Comparison of ENCODE assay signal across 1 cellular context in the genomic region with DNA sequence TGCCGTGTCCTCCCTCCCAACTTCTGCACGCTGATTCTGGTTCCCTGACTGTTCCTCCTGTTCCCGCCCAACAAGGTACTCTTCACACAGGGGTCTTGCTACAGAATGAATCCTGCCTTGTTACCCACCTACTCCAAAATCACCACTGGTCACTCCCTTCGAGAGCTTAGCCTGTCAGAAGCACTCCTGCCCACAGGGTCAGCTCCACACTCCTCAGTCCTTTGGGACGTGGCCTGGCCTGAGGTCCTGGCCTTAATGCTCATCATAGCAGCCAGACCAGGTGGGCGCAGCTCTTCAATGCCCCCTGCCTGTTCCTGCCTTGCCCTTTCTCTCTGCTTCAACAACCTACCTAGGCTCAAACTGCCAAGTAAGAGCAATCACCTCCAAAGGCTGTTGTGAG.
TF ChIP-seq lines count a peak whose summit lies in the region.

No MANE protein-coding gene starts in this region.

TF ChIP-seq in GM23338, 12 proteins besides CTCF, POLR2A, EP300 and RAD21:
- TF ChIP-seq, protein P1, sequence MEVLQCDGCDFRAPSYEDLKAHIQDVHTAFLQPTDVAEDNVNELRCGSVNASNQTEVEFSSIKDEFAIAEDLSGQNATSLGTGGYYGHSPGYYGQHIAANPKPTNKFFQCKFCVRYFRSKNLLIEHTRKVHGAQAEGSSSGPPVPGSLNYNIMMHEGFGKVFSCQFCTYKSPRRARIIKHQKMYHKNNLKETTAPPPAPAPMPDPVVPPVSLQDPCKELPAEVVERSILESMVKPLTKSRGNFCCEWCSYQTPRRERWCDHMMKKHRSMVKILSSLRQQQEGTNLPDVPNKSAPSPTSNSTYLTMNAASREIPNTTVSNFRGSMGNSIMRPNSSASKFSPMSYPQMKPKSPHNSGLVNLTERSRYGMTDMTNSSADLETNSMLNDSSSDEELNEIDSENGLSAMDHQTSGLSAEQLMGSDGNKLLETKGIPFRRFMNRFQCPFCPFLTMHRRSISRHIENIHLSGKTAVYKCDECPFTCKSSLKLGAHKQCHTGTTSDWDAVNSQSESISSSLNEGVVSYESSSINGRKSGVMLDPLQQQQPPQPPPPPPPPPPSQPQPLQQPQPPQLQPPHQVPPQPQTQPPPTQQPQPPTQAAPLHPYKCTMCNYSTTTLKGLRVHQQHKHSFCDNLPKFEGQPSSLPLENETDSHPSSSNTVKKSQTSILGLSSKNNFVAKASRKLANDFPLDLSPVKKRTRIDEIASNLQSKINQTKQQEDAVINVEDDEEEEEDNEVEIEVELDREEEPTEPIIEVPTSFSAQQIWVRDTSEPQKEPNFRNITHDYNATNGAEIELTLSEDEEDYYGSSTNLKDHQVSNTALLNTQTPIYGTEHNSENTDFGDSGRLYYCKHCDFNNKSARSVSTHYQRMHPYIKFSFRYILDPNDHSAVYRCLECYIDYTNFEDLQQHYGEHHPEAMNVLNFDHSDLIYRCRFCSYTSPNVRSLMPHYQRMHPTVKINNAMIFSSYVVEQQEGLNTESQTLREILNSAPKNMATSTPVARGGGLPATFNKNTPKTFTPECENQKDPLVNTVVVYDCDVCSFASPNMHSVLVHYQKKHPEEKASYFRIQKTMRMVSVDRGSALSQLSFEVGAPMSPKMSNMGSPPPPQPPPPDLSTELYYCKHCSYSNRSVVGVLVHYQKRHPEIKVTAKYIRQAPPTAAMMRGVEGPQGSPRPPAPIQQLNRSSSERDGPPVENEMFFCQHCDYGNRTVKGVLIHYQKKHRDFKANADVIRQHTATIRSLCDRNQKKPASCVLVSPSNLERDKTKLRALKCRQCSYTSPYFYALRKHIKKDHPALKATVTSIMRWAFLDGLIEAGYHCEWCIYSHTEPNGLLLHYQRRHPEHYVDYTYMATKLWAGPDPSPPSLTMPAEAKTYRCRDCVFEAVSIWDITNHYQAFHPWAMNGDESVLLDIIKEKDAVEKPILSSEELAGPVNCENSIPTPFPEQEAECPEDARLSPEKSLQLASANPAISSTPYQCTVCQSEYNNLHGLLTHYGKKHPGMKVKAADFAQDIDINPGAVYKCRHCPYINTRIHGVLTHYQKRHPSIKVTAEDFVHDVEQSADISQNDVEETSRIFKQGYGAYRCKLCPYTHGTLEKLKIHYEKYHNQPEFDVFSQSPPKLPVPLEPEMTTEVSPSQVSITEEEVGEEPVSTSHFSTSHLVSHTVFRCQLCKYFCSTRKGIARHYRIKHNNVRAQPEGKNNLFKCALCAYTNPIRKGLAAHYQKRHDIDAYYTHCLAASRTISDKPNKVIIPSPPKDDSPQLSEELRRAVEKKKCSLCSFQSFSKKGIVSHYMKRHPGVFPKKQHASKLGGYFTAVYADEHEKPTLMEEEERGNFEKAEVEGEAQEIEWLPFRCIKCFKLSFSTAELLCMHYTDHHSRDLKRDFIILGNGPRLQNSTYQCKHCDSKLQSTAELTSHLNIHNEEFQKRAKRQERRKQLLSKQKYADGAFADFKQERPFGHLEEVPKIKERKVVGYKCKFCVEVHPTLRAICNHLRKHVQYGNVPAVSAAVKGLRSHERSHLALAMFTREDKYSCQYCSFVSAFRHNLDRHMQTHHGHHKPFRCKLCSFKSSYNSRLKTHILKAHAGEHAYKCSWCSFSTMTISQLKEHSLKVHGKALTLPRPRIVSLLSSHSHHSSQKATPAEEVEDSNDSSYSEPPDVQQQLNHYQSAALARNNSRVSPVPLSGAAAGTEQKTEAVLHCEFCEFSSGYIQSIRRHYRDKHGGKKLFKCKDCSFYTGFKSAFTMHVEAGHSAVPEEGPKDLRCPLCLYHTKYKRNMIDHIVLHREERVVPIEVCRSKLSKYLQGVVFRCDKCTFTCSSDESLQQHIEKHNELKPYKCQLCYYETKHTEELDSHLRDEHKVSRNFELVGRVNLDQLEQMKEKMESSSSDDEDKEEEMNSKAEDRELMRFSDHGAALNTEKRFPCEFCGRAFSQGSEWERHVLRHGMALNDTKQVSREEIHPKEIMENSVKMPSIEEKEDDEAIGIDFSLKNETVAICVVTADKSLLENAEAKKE (CRISPR knock-in tag; IDR thresholded peaks at IDR 0.05) = no peak
- TF ChIP-seq CREB1 (CRISPR knock-in tag; IDR thresholded peaks at IDR 0.05; ENCODE audit: low read depth) = no peak
- no peak for TF ChIP-seq NANOG (IDR thresholded peaks at IDR 0.05; ENCODE audit: borderline replicate concordance)
- TF ChIP-seq POLR2AphosphoS5 (IDR thresholded peaks at IDR 0.05; ENCODE audit: low read depth) = no peak
- TF ChIP-seq, protein P2, sequence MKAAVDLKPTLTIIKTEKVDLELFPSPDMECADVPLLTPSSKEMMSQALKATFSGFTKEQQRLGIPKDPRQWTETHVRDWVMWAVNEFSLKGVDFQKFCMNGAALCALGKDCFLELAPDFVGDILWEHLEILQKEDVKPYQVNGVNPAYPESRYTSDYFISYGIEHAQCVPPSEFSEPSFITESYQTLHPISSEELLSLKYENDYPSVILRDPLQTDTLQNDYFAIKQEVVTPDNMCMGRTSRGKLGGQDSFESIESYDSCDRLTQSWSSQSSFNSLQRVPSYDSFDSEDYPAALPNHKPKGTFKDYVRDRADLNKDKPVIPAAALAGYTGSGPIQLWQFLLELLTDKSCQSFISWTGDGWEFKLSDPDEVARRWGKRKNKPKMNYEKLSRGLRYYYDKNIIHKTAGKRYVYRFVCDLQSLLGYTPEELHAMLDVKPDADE (IDR thresholded peaks at IDR 0.05) = no peak
- TF ChIP-seq EZH2 (IDR thresholded peaks at IDR 0.05; ENCODE audit: low read depth, unreplicated experiment) = no peak
- no peak for TF ChIP-seq EZH2phosphoT487 (IDR thresholded peaks at IDR 0.05; ENCODE audit: unreplicated experiment)
- TF ChIP-seq STAT1 (IDR thresholded peaks at IDR 0.05; ENCODE audit: unreplicated experiment) = no peak
- no peak for TF ChIP-seq ZNF331 (CRISPR knock-in tag; IDR thresholded peaks at IDR 0.05; ENCODE audit: low read depth)
- TF ChIP-seq JUNB (IDR thresholded peaks at IDR 0.05; ENCODE audit: unreplicated experiment) = no peak
- no peak for TF ChIP-seq ZNF114 (CRISPR knock-in tag; IDR thresholded peaks at IDR 0.05)
- TF ChIP-seq, protein P3, sequence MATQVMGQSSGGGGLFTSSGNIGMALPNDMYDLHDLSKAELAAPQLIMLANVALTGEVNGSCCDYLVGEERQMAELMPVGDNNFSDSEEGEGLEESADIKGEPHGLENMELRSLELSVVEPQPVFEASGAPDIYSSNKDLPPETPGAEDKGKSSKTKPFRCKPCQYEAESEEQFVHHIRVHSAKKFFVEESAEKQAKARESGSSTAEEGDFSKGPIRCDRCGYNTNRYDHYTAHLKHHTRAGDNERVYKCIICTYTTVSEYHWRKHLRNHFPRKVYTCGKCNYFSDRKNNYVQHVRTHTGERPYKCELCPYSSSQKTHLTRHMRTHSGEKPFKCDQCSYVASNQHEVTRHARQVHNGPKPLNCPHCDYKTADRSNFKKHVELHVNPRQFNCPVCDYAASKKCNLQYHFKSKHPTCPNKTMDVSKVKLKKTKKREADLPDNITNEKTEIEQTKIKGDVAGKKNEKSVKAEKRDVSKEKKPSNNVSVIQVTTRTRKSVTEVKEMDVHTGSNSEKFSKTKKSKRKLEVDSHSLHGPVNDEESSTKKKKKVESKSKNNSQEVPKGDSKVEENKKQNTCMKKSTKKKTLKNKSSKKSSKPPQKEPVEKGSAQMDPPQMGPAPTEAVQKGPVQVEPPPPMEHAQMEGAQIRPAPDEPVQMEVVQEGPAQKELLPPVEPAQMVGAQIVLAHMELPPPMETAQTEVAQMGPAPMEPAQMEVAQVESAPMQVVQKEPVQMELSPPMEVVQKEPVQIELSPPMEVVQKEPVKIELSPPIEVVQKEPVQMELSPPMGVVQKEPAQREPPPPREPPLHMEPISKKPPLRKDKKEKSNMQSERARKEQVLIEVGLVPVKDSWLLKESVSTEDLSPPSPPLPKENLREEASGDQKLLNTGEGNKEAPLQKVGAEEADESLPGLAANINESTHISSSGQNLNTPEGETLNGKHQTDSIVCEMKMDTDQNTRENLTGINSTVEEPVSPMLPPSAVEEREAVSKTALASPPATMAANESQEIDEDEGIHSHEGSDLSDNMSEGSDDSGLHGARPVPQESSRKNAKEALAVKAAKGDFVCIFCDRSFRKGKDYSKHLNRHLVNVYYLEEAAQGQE (IDR thresholded peaks at IDR 0.05; ENCODE audit: unreplicated experiment) = no peak
